ENCODE assay signal across 14 cellular contexts in the genomic region with DNA sequence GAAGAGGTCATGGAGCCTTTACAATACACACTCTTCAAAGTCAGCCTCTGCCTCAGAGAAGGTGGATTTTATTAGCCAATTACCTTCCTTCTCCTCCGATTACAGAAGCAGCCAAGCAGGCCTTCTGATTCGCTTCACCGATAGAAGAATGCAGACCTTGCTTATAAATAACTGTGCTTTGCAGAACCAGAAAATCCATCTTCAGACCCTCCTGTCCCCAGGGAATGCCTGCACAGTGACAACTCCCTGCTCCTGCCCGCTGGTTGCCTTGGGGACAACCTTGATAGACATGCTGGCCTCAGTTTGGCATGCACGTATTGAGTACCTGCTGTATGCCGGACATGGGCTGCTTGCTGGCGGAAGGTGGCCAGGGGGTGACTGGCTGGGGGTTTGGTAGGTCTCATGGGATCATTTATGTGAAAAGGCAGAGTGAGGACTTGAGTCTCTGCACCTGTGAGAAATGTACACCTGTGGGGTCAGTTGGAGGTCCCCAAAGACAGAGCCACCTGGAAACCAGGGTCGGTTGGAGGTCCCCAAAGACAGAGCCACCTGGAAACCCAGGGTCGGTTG.
A peak's percentile ranks its signal among the peaks of the same experiment; 100 is the strongest.
DNase-seq lines count a peak whose midpoint lies in the region; ATAC-seq and TF ChIP-seq lines count a peak whose summit lies in the region.
"Had no signal": no experiment of that assay in that cellular context is flagged by ENCODE, and none has a peak within 500 bp of the region (broad histone marks: within the 10 kb centered on the region; RNA-seq: fewer than 3 reads in every experiment).

No MANE protein-coding gene starts in this region.

- H3K27ac ChIP-seq in BLaER1 treated with 17β-estradiol and CSF1 and Interleukin-3, amounts not matched to agents 10 nM and 100 nM: peak overlapping the region in 2 of 11 experiments; percentile 6 to 9; a peak in 2 of 22 replicates
- H3K27ac ChIP-seq in parathyroid adenoma: no peak overlapping the region
- H3K27ac ChIP-seq: A549, HL-60 had no signal

- peaks cover 0 to 6% (median 0%) of the 10 kb centered on the region in 11 experiments; a peak in 3 of 22 replicates for H3K9me3 ChIP-seq in BLaER1 treated with 17β-estradiol and CSF1 and Interleukin-3, amounts not matched to agents 10 nM and 100 nM (replicated peaks in 1 of 11)
- H3K9me3 ChIP-seq in parathyroid adenoma (ENCODE audit: control insufficient read depth, low read length): no peaks in the 10 kb centered on the region
- H3K9me3 ChIP-seq: A549 had no signal

- H3K4me2 ChIP-seq in BLaER1 treated with 17β-estradiol and CSF1 and Interleukin-3, amounts not matched to agents 10 nM and 100 nM: peak overlapping the region in 10 of 11 experiments; percentile 16 to 91 (median 82); a peak in 19 of 22 replicates
- H3K4me2 ChIP-seq in parathyroid adenoma (ENCODE audit: low read length): peak overlapping the region; percentile 52
- H3K4me2 ChIP-seq: A549 had no signal

- ATAC-seq in GM19455 (IDR thresholded peaks at IDR 0.05; ENCODE audit: unreplicated experiment): no peak
- ATAC-seq: A549, HCT116 had no signal

- TF ChIP-seq CTCF in chondrocyte (IDR thresholded peaks at IDR 0.05) (no peak), parathyroid adenoma (IDR thresholded peaks at IDR 0.05) (no peak), glutamatergic neuron (IDR thresholded peaks at IDR 0.05; ENCODE audit: partially characterized antibody, unreplicated experiment) (no peak)

- H3K4me3 Mint-ChIP-seq in chondrocyte (ENCODE audit: unreplicated experiment): no peak overlapping the region
- H3K4me3 Mint-ChIP-seq in glutamatergic neuron (ENCODE audit: unreplicated experiment): no peak overlapping the region
- H3K4me3 Mint-ChIP-seq: CD4-positive, CD25-positive, alpha-beta regulatory T cell had no signal

- H3K36me3 Mint-ChIP-seq in chondrocyte (ENCODE audit: low read depth) (no peaks in the 10 kb centered on the region), glutamatergic neuron (ENCODE audit: unreplicated experiment) (no peaks in the 10 kb centered on the region)
- H3K36me3 Mint-ChIP-seq: CD4-positive, CD25-positive, alpha-beta regulatory T cell had no signal

- DNase-seq in DMS79 treated with DMSO at 0.1 percent for 48 hours (lab: John Stamatoyannopoulos, UW) (peak; percentile 57), chondrocyte (ENCODE audit: low spot score) (peak; percentile 63), glutamatergic neuron (no peak)
- DNase-seq in activated CD4-positive, alpha-beta T cell treated with anti-CD3 and anti-CD28 coated beads for 1 hour: no peak
- DNase-seq: BE2C; CD4-positive, CD25-positive, alpha-beta regulatory T cell; DND-41; GDM1 had no signal

- no peaks in the 10 kb centered on the region for H3K36me3 ChIP-seq in BLaER1 treated with 17β-estradiol and CSF1 and Interleukin-3, amounts not matched to agents 10 nM and 100 nM
- no peaks in the 10 kb centered on the region for H3K36me3 ChIP-seq in parathyroid adenoma (ENCODE audit: control insufficient read depth, insufficient read depth, low read length)
- H3K36me3 ChIP-seq: BE2C had no signal

- peaks cover 18 to 81% (median 65%) of the 10 kb centered on the region in 10 experiments; a peak in 18 of 20 replicates for H3K4me1 ChIP-seq in BLaER1 treated with 17β-estradiol and CSF1 and Interleukin-3, amounts not matched to agents 10 nM and 100 nM
- H3K4me1 ChIP-seq in parathyroid adenoma: no peaks in the 10 kb centered on the region
- H3K4me1 ChIP-seq: A549, BE2C had no signal

- H3K79me2 ChIP-seq in parathyroid adenoma: no peaks in the 10 kb centered on the region

- H3K27ac Mint-ChIP-seq in chondrocyte (ENCODE audit: unreplicated experiment) (no peak overlapping the region), glutamatergic neuron (ENCODE audit: unreplicated experiment) (no peak overlapping the region)
- H3K27ac Mint-ChIP-seq: CD4-positive, CD25-positive, alpha-beta regulatory T cell had no signal

- peaks cover 0 to 90% (median 36%) of the 10 kb centered on the region in 11 experiments; a peak in 16 of 22 replicates for H4K20me1 ChIP-seq in BLaER1 treated with 17β-estradiol and CSF1 and Interleukin-3, amounts not matched to agents 10 nM and 100 nM

- H2AFZ ChIP-seq in parathyroid adenoma: peak overlapping the region; percentile 7

- peaks cover 0 to 32% (median under 1%) of the 10 kb centered on the region in 11 experiments; a peak in 8 of 22 replicates for H3K27me3 ChIP-seq in BLaER1 treated with 17β-estradiol and CSF1 and Interleukin-3, amounts not matched to agents 10 nM and 100 nM
- H3K27me3 ChIP-seq in parathyroid adenoma (ENCODE audit: control insufficient read depth, insufficient read depth, low read length): no peaks in the 10 kb centered on the region
- H3K27me3 ChIP-seq: BE2C had no signal

- H3K27me3 Mint-ChIP-seq in chondrocyte (ENCODE audit: low read depth) (no peaks in the 10 kb centered on the region), glutamatergic neuron (ENCODE audit: unreplicated experiment) (peaks cover 6% of the 10 kb centered on the region)
- H3K27me3 Mint-ChIP-seq: CD4-positive, CD25-positive, alpha-beta regulatory T cell had no signal

- peak overlapping the region in 1 of 10 experiments; percentile 19; a peak in 3 of 20 replicates for H3K4me3 ChIP-seq in BLaER1 treated with 17β-estradiol and CSF1 and Interleukin-3, amounts not matched to agents 10 nM and 100 nM
- H3K4me3 ChIP-seq in parathyroid adenoma (ENCODE audit: low read depth, low read length): peak overlapping the region; percentile 26
- H3K4me3 ChIP-seq: A549 had no signal

- H3K9me3 Mint-ChIP-seq in chondrocyte (ENCODE audit: low read depth): no peaks in the 10 kb centered on the region
- peaks cover 12% of the 10 kb centered on the region for H3K9me3 Mint-ChIP-seq in glutamatergic neuron (ENCODE audit: unreplicated experiment)
- H3K9me3 Mint-ChIP-seq: CD4-positive, CD25-positive, alpha-beta regulatory T cell had no signal

- no peaks in the 10 kb centered on the region for H3K4me1 Mint-ChIP-seq in chondrocyte (ENCODE audit: low read depth)
- no peaks in the 10 kb centered on the region for H3K4me1 Mint-ChIP-seq in glutamatergic neuron (ENCODE audit: low read depth, unreplicated experiment)
- H3K4me1 Mint-ChIP-seq: CD4-positive, CD25-positive, alpha-beta regulatory T cell had no signal

- no peak overlapping the region; a peak in 1 of 22 replicates for H3K9ac ChIP-seq in BLaER1 treated with 17β-estradiol and CSF1 and Interleukin-3, amounts not matched to agents 10 nM and 100 nM
- no peak overlapping the region for H3K9ac ChIP-seq in parathyroid adenoma

Comparison
In these comparisons a context has a peak if more than half of its experiments do, and no peak if none do; other contexts are left out.
1. DNase-seq: peak in DMS79 treated with DMSO at 0.1 percent for 48 hours (single experiment) and chondrocyte (single experiment); none in activated CD4-positive, alpha-beta T cell treated with anti-CD3 and anti-CD28 coated beads for 1 hour (single experiment) and glutamatergic neuron (single experiment).